ENCODE assay signal across 11 cellular contexts in genomic region chr6:149334201-149334600, GRCh38. TPM values are rescaled to one million over a fixed set of nuclear protein-coding genes. Genes with fewer than 3 reads are reported as not detected.
DNase-seq lines count a peak whose midpoint lies in the region; ATAC-seq and TF ChIP-seq lines count a peak whose summit lies in the region.
"Had no signal": no experiment of that assay in that cellular context is flagged by ENCODE, and none has a peak within 500 bp of the region (broad histone marks: within the 10 kb centered on the region; RNA-seq: fewer than 3 reads in every experiment).

No MANE protein-coding gene starts in this region.

- H3K4me3 ChIP-seq in esophagus squamous epithelium = no peak overlapping the region
- H3K4me3 ChIP-seq in gastrocnemius medialis = no peak overlapping the region

- peaks cover 78% of the 10 kb centered on the region for H3K4me1 Mint-ChIP-seq in T-helper 1 cell treated with Interleukin-12 subunit alpha and Interleukin-12 subunit beta and Interleukin-4 antibody, amounts not matched to agents 30 μg/mL and 1 μg/mL, for 36 hours (ENCODE audit: low read depth)

- no peak for DNase-seq in T-helper 1 cell
- DNase-seq in esophagus squamous epithelium (lab: John Stamatoyannopoulos, UW) = no peak
- no peak for DNase-seq in gastrocnemius medialis
- DNase-seq in NCI-H128 (lab: John Stamatoyannopoulos, UW; ENCODE audit: unreplicated experiment) = no peak
- DNase-seq: midbrain, NCI-H1417 treated with DMSO at 0.1 percent for 48 hours had no signal

- H3K27me3 ChIP-seq in esophagus squamous epithelium (no peaks in the 10 kb centered on the region), gastrocnemius medialis (no peaks in the 10 kb centered on the region)

- intact Hi-C loops in esophagus squamous epithelium (cut with DNase I) (no loop called here), gastrocnemius medialis (cut with DNase I; ENCODE audit: low total_unique reads) (no loop called here)

- H3K4me1 ChIP-seq in esophagus squamous epithelium (peaks cover 10 to 81% (median 42%) of the 10 kb centered on the region in 3 donors), gastrocnemius medialis (peaks cover 90 to 94% of the 10 kb centered on the region in 2 donors)

- no peak for ATAC-seq in gastrocnemius medialis
- no peak for ATAC-seq in HG03354 (IDR thresholded peaks at IDR 0.05; ENCODE audit: poor library complexity, severe bottlenecking, unreplicated experiment)
- no peak for ATAC-seq in GM19035 (IDR thresholded peaks at IDR 0.05; ENCODE audit: unreplicated experiment)
- ATAC-seq: Right ventricle myocardium inferior had no signal

- TF ChIP-seq POLR2A in esophagus squamous epithelium (IDR thresholded peaks at IDR 0.05) = no peak
- no peak for TF ChIP-seq POLR2A in gastrocnemius medialis (IDR thresholded peaks at IDR 0.05)

- TF ChIP-seq CTCF in VCaP (conservative IDR thresholded peaks at IDR 0.05) (no peak), esophagus squamous epithelium (IDR thresholded peaks at IDR 0.05) (no peak), gastrocnemius medialis (IDR thresholded peaks at IDR 0.05 in 4 of 5, conservative IDR thresholded peaks at IDR 0.05 in 1 of 5) (no peak)

- no peaks in the 10 kb centered on the region for H3K9me3 Mint-ChIP-seq in T-helper 1 cell treated with Interleukin-12 subunit alpha and Interleukin-12 subunit beta and Interleukin-4 antibody, amounts not matched to agents 30 μg/mL and 1 μg/mL, for 36 hours

- peaks cover 29% of the 10 kb centered on the region for H3K36me3 Mint-ChIP-seq in T-helper 1 cell treated with Interleukin-12 subunit alpha and Interleukin-12 subunit beta and Interleukin-4 antibody, amounts not matched to agents 30 μg/mL and 1 μg/mL, for 36 hours (ENCODE audit: low read depth)

- peak overlapping the region; percentile 60 for H3K27ac Mint-ChIP-seq in T-helper 1 cell treated with Interleukin-12 subunit alpha and Interleukin-12 subunit beta and Interleukin-4 antibody, amounts not matched to agents 30 μg/mL and 1 μg/mL, for 36 hours

- H3K9me3 ChIP-seq in esophagus squamous epithelium (no peaks in the 10 kb centered on the region), gastrocnemius medialis (no peaks in the 10 kb centered on the region)

- no peaks in the 10 kb centered on the region for H3K27me3 Mint-ChIP-seq in T-helper 1 cell treated with Interleukin-12 subunit alpha and Interleukin-12 subunit beta and Interleukin-4 antibody, amounts not matched to agents 30 μg/mL and 1 μg/mL, for 36 hours (ENCODE audit: low read depth)

- WGBS in esophagus squamous epithelium, 2 donors = 32 to 43% methylated on average over 3 of the region's 3 CpGs

- H3K27ac ChIP-seq in VCaP (peak overlapping the region; percentile 65), esophagus squamous epithelium (peak overlapping the region in 3 of 4 donors; percentile 45 to 70 (median 65)), gastrocnemius medialis (peak overlapping the region in 3 of 4 donors; percentile 68 to 78 (median 78))

- in situ Hi-C loops in gastrocnemius medialis (cut with MboI; ENCODE audit: low sequenced_read_pairs in 4 of 4) = no loop called here

- H3K36me3 ChIP-seq in esophagus squamous epithelium (no peaks in the 10 kb centered on the region), gastrocnemius medialis (no peaks in the 10 kb centered on the region)

- H3K4me3 Mint-ChIP-seq in T-helper 1 cell treated with Interleukin-12 subunit alpha and Interleukin-12 subunit beta and Interleukin-4 antibody, amounts not matched to agents 30 μg/mL and 1 μg/mL, for 36 hours = peak overlapping the region; percentile 45

RNA-seq across cellular contexts. Expression of gene TAB2, which starts 16.7 kb away (rescaled TPM):
- total RNA-seq in esophagus squamous epithelium = 10 to 100 TPM; 27.6 to 47.1 (median 31.0) TPM
- total RNA-seq in gastrocnemius medialis = 10 to 100 TPM; 63.7 to 73.5 (median 69.2) TPM
